In genomic region chr13:91355099-91355825, GRCh38 we compare ENCODE assay signal across 18 cellular contexts. TPM values are rescaled to one million over a fixed set of nuclear protein-coding genes. Genes with fewer than 3 reads are reported as not detected.
DNase-seq lines count a peak whose midpoint lies in the region; ATAC-seq and TF ChIP-seq lines count a peak whose summit lies in the region.
"Had no signal": no experiment of that assay in that cellular context is flagged by ENCODE, and none has a peak within 500 bp of the region (broad histone marks: within the 10 kb centered on the region; RNA-seq: fewer than 3 reads in every experiment).

No MANE protein-coding gene starts in this region.

- H3K27me3 ChIP-seq in HUES64 (ENCODE audit: insufficient read depth, low read length) (no peaks in the 10 kb centered on the region), neural progenitor cell (no peaks in the 10 kb centered on the region)
- H3K27me3 ChIP-seq in CD8-positive, alpha-beta memory T cell (ENCODE audit: insufficient read depth, low read length, poor library complexity, severe bottlenecking), result no peaks in the 10 kb centered on the region

- no peaks in the 10 kb centered on the region for H3K9me3 ChIP-seq in HUES64 (ENCODE audit: insufficient read depth, low read depth, low read length)
- H3K9me3 ChIP-seq in neural progenitor cell (ENCODE audit: low read depth), result no peaks in the 10 kb centered on the region
- H3K9me3 ChIP-seq in CD8-positive, alpha-beta memory T cell (ENCODE audit: low read length), result no peaks in the 10 kb centered on the region
- H3K9me3 ChIP-seq: Caco-2 had no signal

- H3K27ac Mint-ChIP-seq in activated T-cell treated with anti-CD3 and anti-CD28 coated beads, Interleukin-2, amount 50 U/mL, for 72 hours, result peak overlapping the region; percentile 89
- H3K27ac Mint-ChIP-seq in activated naive CD8-positive, alpha-beta T cell treated with anti-CD3 and anti-CD28 coated beads for 36 hours, result peak overlapping the region; percentile 76
- H3K27ac Mint-ChIP-seq in neural progenitor cell, result no peak overlapping the region
- H3K27ac Mint-ChIP-seq in CD8-positive, alpha-beta memory T cell, result peak overlapping the region in 1 of 8 donors; percentile 21

- H3K9ac ChIP-seq in HUES64 (ENCODE audit: low read depth, low read length) (no peak overlapping the region), neural progenitor cell (no peak overlapping the region)

- DNase-seq in activated T-cell treated with anti-CD3 and anti-CD28 coated beads, Interleukin-2, amount 50 U/mL, for 72 hours, result no peak
- DNase-seq in activated T-cell treated with anti-CD3 and anti-CD28 coated beads for 4 hours (no peak), neural progenitor cell (ENCODE audit: low spot score) (no peak), NCI-H1694 treated with DMSO at 0.1 percent for 48 hours (lab: John Stamatoyannopoulos, UW) (no peak)
- no peak for DNase-seq in activated naive CD8-positive, alpha-beta T cell treated with anti-CD3 and anti-CD28 coated beads for 36 hours
- DNase-seq in CD8-positive, alpha-beta memory T cell, result no peak
- DNase-seq: Caco-2, KBM-7, NCI-H1092 treated with DMSO at 0.1 percent for 48 hours, NCI-H187, NCI-H2171 treated with DMSO at 0.1 percent for 48 hours, NCI-H774, SW 1271 had no signal

- H3K36me3 ChIP-seq in HUES64 (ENCODE audit: insufficient read depth, low read length) (peaks cover 75% of the 10 kb centered on the region), neural progenitor cell (peaks cover 49% of the 10 kb centered on the region)
- peaks cover 30% of the 10 kb centered on the region for H3K36me3 ChIP-seq in CD8-positive, alpha-beta memory T cell (ENCODE audit: insufficient read depth, low read length)

- no peak overlapping the region for H3K4me3 ChIP-seq in HUES64 (ENCODE audit: low read length)
- H3K4me3 ChIP-seq in neural progenitor cell, result no peak overlapping the region
- H3K4me3 ChIP-seq in CD8-positive, alpha-beta memory T cell (ENCODE audit: low read length), result no peak overlapping the region

- peaks cover 16% of the 10 kb centered on the region for H3K4me1 ChIP-seq in HUES64 (ENCODE audit: insufficient read depth, low read length)
- peaks cover 36% of the 10 kb centered on the region for H3K4me1 ChIP-seq in neural progenitor cell
- H3K4me1 ChIP-seq in CD8-positive, alpha-beta memory T cell (ENCODE audit: insufficient read depth, low read length), result peaks cover 13% of the 10 kb centered on the region

- no peaks in the 10 kb centered on the region for H3K27me3 Mint-ChIP-seq in activated T-cell treated with anti-CD3 and anti-CD28 coated beads, Interleukin-2, amount 50 U/mL, for 72 hours (ENCODE audit: low read depth)
- H3K27me3 Mint-ChIP-seq in activated naive CD8-positive, alpha-beta T cell treated with anti-CD3 and anti-CD28 coated beads for 36 hours, result no peaks in the 10 kb centered on the region
- peaks cover 2% of the 10 kb centered on the region for H3K27me3 Mint-ChIP-seq in neural progenitor cell (ENCODE audit: insufficient read depth, low read depth)
- no peaks in the 10 kb centered on the region for H3K27me3 Mint-ChIP-seq in CD8-positive, alpha-beta memory T cell

- no peak overlapping the region for H3K4me3 Mint-ChIP-seq in activated T-cell treated with anti-CD3 and anti-CD28 coated beads, Interleukin-2, amount 50 U/mL, for 72 hours
- H3K4me3 Mint-ChIP-seq in activated naive CD8-positive, alpha-beta T cell treated with anti-CD3 and anti-CD28 coated beads for 36 hours, result no peak overlapping the region
- no peak overlapping the region for H3K4me3 Mint-ChIP-seq in neural progenitor cell
- no peak overlapping the region for H3K4me3 Mint-ChIP-seq in CD8-positive, alpha-beta memory T cell
- H3K4me3 Mint-ChIP-seq: CD14-positive monocyte had no signal

- H3K4me2 ChIP-seq in neural progenitor cell, result no peak overlapping the region

- WGBS in HUES64, result 90% methylated on average over 6 of the region's 6 CpGs

- peaks cover 62% of the 10 kb centered on the region for H3K79me2 ChIP-seq in neural progenitor cell (ENCODE audit: low read depth)

- H3K4me1 Mint-ChIP-seq in activated T-cell treated with anti-CD3 and anti-CD28 coated beads, Interleukin-2, amount 50 U/mL, for 72 hours (ENCODE audit: low read depth), result peaks cover 52% of the 10 kb centered on the region
- H3K4me1 Mint-ChIP-seq in activated naive CD8-positive, alpha-beta T cell treated with anti-CD3 and anti-CD28 coated beads for 36 hours, result peaks cover 50% of the 10 kb centered on the region
- peaks cover 29% of the 10 kb centered on the region for H3K4me1 Mint-ChIP-seq in neural progenitor cell
- H3K4me1 Mint-ChIP-seq in CD8-positive, alpha-beta memory T cell, result peaks cover 17 to 27% (median 26%) of the 10 kb centered on the region in 3 donors

- peaks cover 100% of the 10 kb centered on the region for H3F3A ChIP-seq in neural progenitor cell (ENCODE audit: low read depth)

- CTCF ChIA-PET in CD8-positive, alpha-beta memory T cell (lab: Charles Lee), result no interaction called here

- peaks cover 97% of the 10 kb centered on the region for H4K20me1 ChIP-seq in neural progenitor cell (ENCODE audit: low read depth)

- peaks cover 11 to 67% of the 10 kb centered on the region in 2 donors for H3K36me3 Mint-ChIP-seq in activated T-cell treated with anti-CD3 and anti-CD28 coated beads, Interleukin-2, amount 50 U/mL, for 72 hours (ENCODE audit: insufficient read depth in 2 of 2)
- H3K36me3 Mint-ChIP-seq in activated naive CD8-positive, alpha-beta T cell treated with anti-CD3 and anti-CD28 coated beads for 36 hours, result peaks cover 73% of the 10 kb centered on the region
- peaks cover 47% of the 10 kb centered on the region for H3K36me3 Mint-ChIP-seq in neural progenitor cell
- H3K36me3 Mint-ChIP-seq in CD8-positive, alpha-beta memory T cell, result peaks cover 0 to 65% (median 11%) of the 10 kb centered on the region in 3 donors

- POLR2A ChIA-PET in CD8-positive, alpha-beta memory T cell (lab: Charles Lee), result no interaction called here

- TF ChIP-seq CTCF in neural progenitor cell (IDR thresholded peaks at IDR 0.05), result no peak

- ATAC-seq in activated T-cell treated with anti-CD3 and anti-CD28 coated beads, Interleukin-2, amount 50 U/mL, for 72 hours (replicated peaks in 1 of 2), result no peak
- no peak for ATAC-seq in HG03045 (IDR thresholded peaks at IDR 0.05; ENCODE audit: unreplicated experiment)

- H3K27ac ChIP-seq in HUES64 (ENCODE audit: low read depth, low read length) (peak overlapping the region; percentile 6; the same call in 1 of the 2 replicates), neural progenitor cell (peak overlapping the region; percentile 69)
- no peak overlapping the region for H3K27ac ChIP-seq in CD8-positive, alpha-beta memory T cell (ENCODE audit: low read depth, low read length)

- H3K9me3 Mint-ChIP-seq in activated T-cell treated with anti-CD3 and anti-CD28 coated beads, Interleukin-2, amount 50 U/mL, for 72 hours, result no peaks in the 10 kb centered on the region
- H3K9me3 Mint-ChIP-seq in activated naive CD8-positive, alpha-beta T cell treated with anti-CD3 and anti-CD28 coated beads for 36 hours, result no peaks in the 10 kb centered on the region
- H3K9me3 Mint-ChIP-seq in neural progenitor cell, result no peaks in the 10 kb centered on the region
- H3K9me3 Mint-ChIP-seq in CD8-positive, alpha-beta memory T cell, result no peaks in the 10 kb centered on the region
- H3K9me3 Mint-ChIP-seq: CD14-positive monocyte had no signal

- no peak overlapping the region for H2AFZ ChIP-seq in neural progenitor cell (replicated peaks)

RNA-seq across cellular contexts. Expression of gene MIR17HG, which starts 7.8 kb away (rescaled TPM):
- total RNA-seq in activated T-cell treated with anti-CD3 and anti-CD28 coated beads, Interleukin-2, amount 50 U/mL, for 72 hours, result 10 to 100 TPM; 15.7 to 17.9 TPM
- 19.3 TPM for polyA plus RNA-seq in HUES64 (2013, experiment 1 of 2)
- polyA plus RNA-seq in HUES64 (2013, experiment 2 of 2), result 18.6 TPM
- 10 to 100 TPM; 26.4 to 30.0 TPM for total RNA-seq in activated naive CD8-positive, alpha-beta T cell treated with anti-CD3 and anti-CD28 coated beads for 36 hours
- 53.4 and 69.7 TPM in 2 replicates for total RNA-seq in neural progenitor cell (ENCODE audit: low replicate concordance)
- 10 to 100 TPM; 21.0 to 21.5 TPM for total RNA-seq in CD8-positive, alpha-beta memory T cell
- 0.26 TPM for polyA plus RNA-seq in CD8-positive, alpha-beta memory T cell

RNA-seq across cellular contexts. Expression of gene GPC5, which starts 43.2 kb away (rescaled TPM):
- total RNA-seq in activated T-cell treated with anti-CD3 and anti-CD28 coated beads, Interleukin-2, amount 50 U/mL, for 72 hours, result under 1 TPM in 1 of 2 donors, not detected in 1; 0.14 TPM
- polyA plus RNA-seq in HUES64 (2013, experiment 1 of 2), result 0.65 TPM
- not detected for polyA plus RNA-seq in HUES64 (2013, experiment 2 of 2)
- total RNA-seq in activated naive CD8-positive, alpha-beta T cell treated with anti-CD3 and anti-CD28 coated beads for 36 hours, result under 1 TPM in 1 of 2 experiments, not detected in 1; 0.23 TPM
- 0.07 and 0.77 TPM in 2 replicates for total RNA-seq in neural progenitor cell (ENCODE audit: low replicate concordance)
- under 1 TPM; 0.13 to 0.39 TPM for total RNA-seq in CD8-positive, alpha-beta memory T cell
- polyA plus RNA-seq in CD8-positive, alpha-beta memory T cell, result 0.08 TPM
- total RNA-seq: MCF 10A, RPMI7951 had no signal
- polyA plus RNA-seq: CD14-positive monocyte had no signal
